Comparison of ENCODE assay signal across 8 cellular contexts in genomic region chr11:125923012-125923579, GRCh38. TPM values are rescaled to one million over a fixed set of nuclear protein-coding genes. Genes with fewer than 3 reads are reported as not detected.
DNase-seq lines count a peak whose midpoint lies in the region; ATAC-seq and TF ChIP-seq lines count a peak whose summit lies in the region.

No MANE protein-coding gene starts in this region.

- no peaks in the 10 kb centered on the region for H3K4me1 ChIP-seq in GM23248 (ENCODE audit: insufficient read depth)

- H3K27ac Mint-ChIP-seq in brain: peak overlapping the region in 2 of 5 experiments; percentile 6 to 71

- H3K79me2 ChIP-seq in GM23248 (ENCODE audit: insufficient read depth): no peaks in the 10 kb centered on the region

- H3K27me3 ChIP-seq in GM23248 (replicated peaks; ENCODE audit: insufficient read depth): peaks cover 48% of the 10 kb centered on the region

- H3K4me3 Mint-ChIP-seq in brain: no peak overlapping the region

- no peaks in the 10 kb centered on the region for H4K20me1 ChIP-seq in GM23248 (ENCODE audit: insufficient read depth)

- no peaks in the 10 kb centered on the region for H3K9me3 ChIP-seq in GM23248 (ENCODE audit: low read depth)

- in situ Hi-C loops in GM23248 (cut with MboI): loop anchor here (5.0 kb wide), 1 partner anchor 274 kb away; no protein-coding TSS in a partner anchor

- no peaks in the 10 kb centered on the region for H3F3A ChIP-seq in GM23248 (ENCODE audit: insufficient read depth)

- TF ChIP-seq CTCF in brain (conservative IDR thresholded peaks at IDR 0.05): peak; percentile 92 to 94

- no peak overlapping the region for H3K27ac ChIP-seq in GM23248

- ATAC-seq in HG03378 (IDR thresholded peaks at IDR 0.05; ENCODE audit: unreplicated experiment): no peak

- no peak overlapping the region for H2AFZ ChIP-seq in GM23248

- peaks cover 8% of the 10 kb centered on the region for H3K27me3 Mint-ChIP-seq in brain

- H3K36me3 Mint-ChIP-seq in brain: no peaks in the 10 kb centered on the region

- no peak overlapping the region for H3K4me2 ChIP-seq in GM23248 (ENCODE audit: unreplicated experiment)

- no peaks in the 10 kb centered on the region for H3K36me3 ChIP-seq in GM23248 (ENCODE audit: low read depth)

- 1 to 5% methylated on average over 8 of the region's 8 CpGs for WGBS in GM23248 (ENCODE audit: low coverage in 1 of 2, low lambda C conversion rate in 2 of 2, missing lambda C conversion rate in 2 of 2), 2 experiments

- DNase-seq in COLO829 (ENCODE audit: low spot score) (peak; percentile 70), GM23248 (peak; percentile 82), NCI-H146 (lab: John Stamatoyannopoulos, UW) (peak; percentile 65), T-helper 1 cell (peak in 3 of 5 donors; percentile 17 to 58 (median 40)), iPS-NIHi11 (ENCODE audit: low spot score) (peak; percentile 82), smooth muscle cell of the brain vasculature (ENCODE audit: low read depth, low spot score) (peak; percentile 53)

- no peak overlapping the region for H3K9ac ChIP-seq in GM23248

- no peaks in the 10 kb centered on the region for H3K9me2 ChIP-seq in GM23248 (ENCODE audit: insufficient read depth)

- H3K9me3 Mint-ChIP-seq in brain: peaks cover 0 to 5% (median 0%) of the 10 kb centered on the region in 5 experiments

- no peak overlapping the region for H3K4me3 ChIP-seq in GM23248

- H3K4me1 Mint-ChIP-seq in brain: peaks cover 10% of the 10 kb centered on the region

RNA-seq across cellular contexts. Expression of gene DDX25, which starts 18.8 kb away (rescaled TPM):
- not detected in 2 replicates for total RNA-seq in GM23248 (2014; rRNA removed; shearing (Covaris generic))
- polyA plus RNA-seq in GM23248 (2016; fragmentation: Nextera tagmentation; extraction: Ambion mirVana) (not detected in 2 replicates), brain (ENCODE audit: insufficient read depth, low read depth, low replicate concordance) (17.7 TPM)

RNA-seq across cellular contexts. Expression of gene PUS3, which starts 20.1 kb away (rescaled TPM):
- total RNA-seq in GM23248 (2014; rRNA removed; shearing (Covaris generic)): 8.3 and 11.8 TPM in 2 replicates
- 8.4 and 10.7 TPM in 2 replicates for polyA plus RNA-seq in GM23248 (2016; fragmentation: Nextera tagmentation; extraction: Ambion mirVana)
- polyA plus RNA-seq in brain (ENCODE audit: insufficient read depth, low read depth, low replicate concordance): 11.7 TPM

RNA-seq across cellular contexts. Expression of gene VSIG10L2, which starts 22.7 kb away (rescaled TPM):
- total RNA-seq in GM23248 (2014; rRNA removed; shearing (Covaris generic)): not detected in 2 replicates
- polyA plus RNA-seq in GM23248 (2016; fragmentation: Nextera tagmentation; extraction: Ambion mirVana): not detected in 2 replicates
- not detected for polyA plus RNA-seq in brain (ENCODE audit: insufficient read depth, low read depth, low replicate concordance)

RNA-seq across cellular contexts. Expression of gene HYLS1, which starts 35.6 kb away (rescaled TPM):
- total RNA-seq in GM23248 (2014; rRNA removed; shearing (Covaris generic)): 4.6 and 6.2 TPM in 2 replicates
- polyA plus RNA-seq in GM23248 (2016; fragmentation: Nextera tagmentation; extraction: Ambion mirVana): 11.7 and 13.0 TPM in 2 replicates
- 15.3 TPM for polyA plus RNA-seq in brain (ENCODE audit: insufficient read depth, low read depth, low replicate concordance)

Comparison
In these comparisons a context has a peak if more than half of its experiments do, and no peak if none do; other contexts are left out.
1. RNA of gene DDX25, which starts 18.8 kb away (polyA plus RNA-seq): 17.7 TPM in brain (single experiment); not detected in GM23248; every median in the first group is over 10 times any median in the second.
2. Peak in every context shown above with its lines, with median percentiles within 50 percentile points of each other: DNase-seq.